ENCODE assay signal across 8 cellular contexts in genomic region chr5:82277613-82277986, GRCh38. TPM values are rescaled to one million over a fixed set of nuclear protein-coding genes. Genes with fewer than 3 reads are reported as not detected.
DNase-seq lines count a peak whose midpoint lies in the region; ATAC-seq and TF ChIP-seq lines count a peak whose summit lies in the region.

No MANE protein-coding gene starts in this region.

- H3K9me3 ChIP-seq in BE2C (no peaks in the 10 kb centered on the region), HUES48 (ENCODE audit: control insufficient read depth, insufficient read depth, low read length) (no peaks in the 10 kb centered on the region)

- H3K4me3 Mint-ChIP-seq in memory B cell: peak overlapping the region; percentile 96

- no peak for TF ChIP-seq CTCF in BE2C (IDR thresholded peaks at IDR 0.05; ENCODE audit: low read depth, low read length)
- TF ChIP-seq CTCF in brain microvascular endothelial cell (IDR thresholded peaks at IDR 0.05; ENCODE audit: low read depth, low read length, missing control alignments): no peak

- peak overlapping the region; percentile 100 for H3K9ac ChIP-seq in HUES48 (ENCODE audit: low read depth, low read length)

- ATAC-seq in memory B cell (ENCODE audit: low read depth) (peak; percentile 1), GM21717 (IDR thresholded peaks at IDR 0.05; ENCODE audit: unreplicated experiment) (no peak)

- H3K27ac ChIP-seq in HUES48 (ENCODE audit: low read depth, low read length) (peak overlapping the region; percentile 94), brain microvascular endothelial cell (peak overlapping the region; percentile 94)

- DNase-seq in BE2C (no peak), brain microvascular endothelial cell (no peak), memory B cell (ENCODE audit: low spot score in 2 of 2) (no peak), RPMI8226 (no peak), NCI-H1417 treated with DMSO at 0.1 percent for 48 hours (lab: John Stamatoyannopoulos, UW) (no peak), OCI-M2 (lab: John Stamatoyannopoulos, UW; ENCODE audit: unreplicated experiment) (no peak)

- H3K4me3 ChIP-seq in BE2C (ENCODE audit: low read depth, low read length) (peak overlapping the region; percentile 98), HUES48 (ENCODE audit: low read depth, low read length) (peak overlapping the region; percentile 99), brain microvascular endothelial cell (ENCODE audit: low read depth, low read length) (peak overlapping the region; percentile 98)

- in situ Hi-C loops in brain microvascular endothelial cell (cut with HindIII; ENCODE audit: low pct_ligation_motif_present, low sequenced_read_pairs): no loop called here

- H3K36me3 Mint-ChIP-seq in memory B cell: peaks cover 17% of the 10 kb centered on the region

- H3K27ac Mint-ChIP-seq in memory B cell: peak overlapping the region; percentile 98

- H3K4me1 ChIP-seq in BE2C (no peaks in the 10 kb centered on the region), HUES48 (ENCODE audit: control insufficient read depth, insufficient read depth, low read length) (peaks cover 22% of the 10 kb centered on the region)

- H3K36me3 ChIP-seq in BE2C (peaks cover 45% of the 10 kb centered on the region), HUES48 (ENCODE audit: control insufficient read depth, insufficient read depth, low read length) (peaks cover 38% of the 10 kb centered on the region), brain microvascular endothelial cell (replicated peaks) (peaks cover 31% of the 10 kb centered on the region)

- no peaks in the 10 kb centered on the region for H3K9me3 Mint-ChIP-seq in memory B cell

- no peaks in the 10 kb centered on the region for H3K27me3 Mint-ChIP-seq in memory B cell

- H3K27me3 ChIP-seq in BE2C (no peaks in the 10 kb centered on the region), HUES48 (ENCODE audit: control insufficient read depth, insufficient read depth, low read length) (no peaks in the 10 kb centered on the region), brain microvascular endothelial cell (replicated peaks) (no peaks in the 10 kb centered on the region)

- H3K4me1 Mint-ChIP-seq in memory B cell: peaks cover 30% of the 10 kb centered on the region

RNA-seq across cellular contexts. Expression of gene RPS23, which starts 0.6 kb away (rescaled TPM):
- polyA plus RNA-seq in BE2C (2012; ENCODE audit: insufficient read depth, insufficient read length, low read depth): 1,242 TPM
